17 cellular contexts compared by ENCODE assay signal in genomic region chr1:152928671-152929070, GRCh38. TPM values are rescaled to one million over a fixed set of nuclear protein-coding genes. Genes with fewer than 3 reads are reported as not detected.
DNase-seq lines count a peak whose midpoint lies in the region; ATAC-seq, FAIRE-seq and TF ChIP-seq lines count a peak whose summit lies in the region.
"Had no signal": no experiment of that assay in that cellular context is flagged by ENCODE, and none has a peak within 500 bp of the region (broad histone marks: within the 10 kb centered on the region; RNA-seq: fewer than 3 reads in every experiment).

No MANE protein-coding gene starts in this region.

- intact Hi-C loops in HepG2 (cut with micrococcal nuclease; ENCODE audit: unreplicated experiment) (no loop called here), head of caudate nucleus (cut with DNase I) (no loop called here)

- in situ Hi-C loops in HepG2 (cut with HindIII; ENCODE audit: extremely low pct_ligation_motif_present, low pct_unique_long_range_greater_than_20kb), result loop anchor here (5.0 kb wide), 1 partner anchor 56 kb away; no protein-coding TSS in a partner anchor

- no peak overlapping the region for H3K4me2 ChIP-seq in HepG2 (ENCODE audit: low read depth, low read length)
- H3K4me2 ChIP-seq: BLaER1 treated with 17β-estradiol and CSF1 and Interleukin-3, amounts not matched to agents 10 nM and 100 nM had no signal

- no peak for FAIRE-seq in HepG2 (lab: Jason Lieb, UNC)
- FAIRE-seq: GM12892 had no signal

- TF ChIP-seq POLR2A in HepG2 (IDR thresholded peaks at IDR 0.05; ENCODE audit: insufficient read depth in 1 of 2, low read depth in 2 of 2, low read length in 2 of 2), result no peak

- no peak for TF ChIP-seq EP300 in HepG2 (IDR thresholded peaks at IDR 0.05; ENCODE audit: low read depth in 2 of 2, low read length in 2 of 2)
- TF ChIP-seq EP300 in HepG2 (CRISPR knock-in tag; IDR thresholded peaks at IDR 0.05; ENCODE audit: borderline replicate concordance), result no peak

- no peak overlapping the region for H3K9ac ChIP-seq in HepG2 (ENCODE audit: insufficient read depth, low read depth, low read length)
- H3K9ac ChIP-seq: BLaER1 treated with 17β-estradiol and CSF1 and Interleukin-3, amounts not matched to agents 10 nM and 100 nM had no signal

- TF ChIP-seq RAD21 in HepG2 (CRISPR knock-in tag; IDR thresholded peaks at IDR 0.05), result no peak

- H3K36me3 Mint-ChIP-seq in T-helper 17 cell (ENCODE audit: low read depth), result peaks cover 2% of the 10 kb centered on the region
- H3K36me3 Mint-ChIP-seq: CD4-positive, CD25-positive, alpha-beta regulatory T cell had no signal

- H3K27ac Mint-ChIP-seq in T-helper 17 cell, result no peak overlapping the region
- H3K27ac Mint-ChIP-seq: CD4-positive, CD25-positive, alpha-beta regulatory T cell; H9 had no signal

- no TSS peak for BruUV-seq in HepG2 (replicated peaks; lab: Mats Ljungman, UMichigan)

- ATAC-seq in HepG2 (peak; percentile 68), T-helper 17 cell (no peak)

- POLR2A ChIA-PET in HepG2 (lab: Yijun Ruan, JAX), result no interaction called here

- no peak overlapping the region for H3K27ac ChIP-seq in HepG2 (ENCODE audit: extremely low read length, insufficient read depth, low read length)
- H3K27ac ChIP-seq: 22Rv1; BLaER1 treated with 17β-estradiol and CSF1 and Interleukin-3, amounts not matched to agents 10 nM and 100 nM had no signal

- H3K27me3 Mint-ChIP-seq in T-helper 17 cell, result peaks cover 33% of the 10 kb centered on the region

- H4K20me1 ChIP-seq in HepG2 (ENCODE audit: insufficient read depth, low read length), result no peaks in the 10 kb centered on the region
- H4K20me1 ChIP-seq: BLaER1 treated with 17β-estradiol and CSF1 and Interleukin-3, amounts not matched to agents 10 nM and 100 nM had no signal

- H3K9me3 ChIP-seq in HepG2 (ENCODE audit: low read length) (no peaks in the 10 kb centered on the region), T-helper 17 cell (ENCODE audit: control insufficient read depth, low read length, poor library complexity, severe bottlenecking) (no peaks in the 10 kb centered on the region)

- DNase-seq in DMS53 (lab: John Stamatoyannopoulos, UW), result peak; percentile 26
- no peak for DNase-seq in DMS53 treated with DMSO at 0.1 percent for 48 hours (lab: John Stamatoyannopoulos, UW; ENCODE audit: unreplicated experiment)
- DNase-seq in epithelial cell of esophagus (ENCODE audit: low read depth), result peak; percentile 82
- DNase-seq in HepG2 (ENCODE audit: low spot score), result peak; percentile 36
- DNase-seq in T-helper 17 cell, result no peak
- DNase-seq in NK-92 treated with Interleukin-12 subunit alpha and Interleukin-12 subunit beta, amount 100 ng/mL, for 24 hours (lab: John Stamatoyannopoulos, UW), result no peak
- DNase-seq in head of caudate nucleus, result no peak
- DNase-seq: AML-193; CD4-positive, CD25-positive, alpha-beta regulatory T cell; DND-41; GDM1; GOT3; H9; IMR-90 had no signal

- no peaks in the 10 kb centered on the region for H3K27me3 ChIP-seq in HepG2 (ENCODE audit: control insufficient read depth in 1 of 2, insufficient read depth in 2 of 2, low read length in 2 of 2)
- H3K27me3 ChIP-seq: BLaER1 treated with 17β-estradiol and CSF1 and Interleukin-3, amounts not matched to agents 10 nM and 100 nM had no signal

- H3K4me3 Mint-ChIP-seq in T-helper 17 cell, result no peak overlapping the region
- H3K4me3 Mint-ChIP-seq: CD4-positive, CD25-positive, alpha-beta regulatory T cell; H9 had no signal

- TF ChIP-seq CTCF in epithelial cell of esophagus (IDR thresholded peaks at IDR 0.05; ENCODE audit: insufficient read depth, low read depth, low read length, missing control alignments) (no peak), HepG2 (CRISPR knock-in tag; IDR thresholded peaks at IDR 0.05) (no peak)

- H3K79me2 ChIP-seq in HepG2 (ENCODE audit: insufficient read depth, low read length), result no peaks in the 10 kb centered on the region

- no peak overlapping the region for H3K4me3 ChIP-seq in epithelial cell of esophagus (ENCODE audit: low read length)
- H3K4me3 ChIP-seq in HepG2 (replicated peaks in 1 of 3; ENCODE audit: insufficient read depth in 1 of 3, low read depth in 2 of 3, low read length in 3 of 3), result no peak overlapping the region
- H3K4me3 ChIP-seq: BLaER1 treated with 17β-estradiol and CSF1 and Interleukin-3, amounts not matched to agents 10 nM and 100 nM had no signal

- H2AFZ ChIP-seq in HepG2 (ENCODE audit: low read length), result no peak overlapping the region

- WGBS in HepG2 (ENCODE audit: low lambda C conversion rate), result 0% methylated on average over 3 of the region's 3 CpGs

- H3K4me1 Mint-ChIP-seq in T-helper 17 cell, result no peaks in the 10 kb centered on the region
- H3K4me1 Mint-ChIP-seq: CD4-positive, CD25-positive, alpha-beta regulatory T cell; H9 had no signal

- no peaks in the 10 kb centered on the region for H3K36me3 ChIP-seq in HepG2 (replicated peaks in 1 of 2; ENCODE audit: control insufficient read depth in 1 of 2, insufficient read depth in 2 of 2, low read length in 2 of 2)
- H3K36me3 ChIP-seq: BLaER1 treated with 17β-estradiol and CSF1 and Interleukin-3, amounts not matched to agents 10 nM and 100 nM had no signal

- CTCF ChIA-PET in HepG2 (lab: Yijun Ruan, JAX; ENCODE audit: low intra/inter-chr PET ratio, low total read pairs), result no interaction called here

- H3K4me1 ChIP-seq in HepG2 (ENCODE audit: insufficient read depth, low read length), result peaks cover 6% of the 10 kb centered on the region
- H3K4me1 ChIP-seq: BLaER1 treated with 17β-estradiol and CSF1 and Interleukin-3, amounts not matched to agents 10 nM and 100 nM had no signal

RNA-seq across cellular contexts. Expression of gene SPRR5, which starts 18.3 kb away (rescaled TPM):
- total RNA-seq in HepG2 (2016; rRNA removed; fragmentation: Illumina TruSeq; extraction: Trizol), result not detected in 2 replicates
- not detected in 2 replicates for total RNA-seq in HepG2 (2016; cell fraction: cytosol; rRNA removed; fragmentation: Illumina TruSeq; extraction: Trizol; ENCODE audit: low read depth)
- total RNA-seq in HepG2 (2016; cell fraction: insoluble cytoplasmic fraction; rRNA removed; fragmentation: Illumina TruSeq; extraction: Trizol), result not detected in 2 replicates
- not detected in 2 replicates for total RNA-seq in HepG2 (2016; cell fraction: membrane; rRNA removed; fragmentation: Illumina TruSeq; extraction: Trizol)
- not detected in 2 replicates for total RNA-seq in HepG2 (2016; cell fraction: nucleus; rRNA removed; fragmentation: Illumina TruSeq; extraction: Trizol)
- polyA plus RNA-seq in HepG2 (2011; rRNA removed), result not detected in 2 replicates
- not detected in 2 replicates for polyA plus RNA-seq in HepG2 (2011; cell fraction: cytosol; rRNA removed)
- polyA plus RNA-seq in HepG2 (2011; cell fraction: nucleus; rRNA removed), result not detected in 2 replicates
- polyA plus RNA-seq in HepG2 (2012), result not detected in 2 replicates
- not detected in 2 replicates for polyA plus RNA-seq in HepG2 (2016; cell fraction: cytosol; fragmentation: Illumina TruSeq; extraction: Trizol; ENCODE audit: low read depth)
- polyA plus RNA-seq in HepG2 (2016; cell fraction: insoluble cytoplasmic fraction; fragmentation: Illumina TruSeq; extraction: Trizol; ENCODE audit: low read depth), result not detected in 2 replicates
- not detected in 2 replicates for polyA plus RNA-seq in HepG2 (2016; cell fraction: membrane; fragmentation: Illumina TruSeq; extraction: Trizol; ENCODE audit: low read depth)
- not detected in 2 replicates for polyA plus RNA-seq in HepG2 (2016; cell fraction: nucleus; fragmentation: Illumina TruSeq; extraction: Trizol; ENCODE audit: insufficient read depth, low read depth)
- not detected in 2 replicates for polyA minus RNA-seq in HepG2 (2011; rRNA and poly(A)+ RNA removed; ENCODE audit: low replicate concordance)
- polyA minus RNA-seq in HepG2 (2011; cell fraction: cytosol; rRNA and poly(A)+ RNA removed), result not detected in 2 replicates
- not detected in 2 replicates for polyA minus RNA-seq in HepG2 (2011; cell fraction: nucleus; rRNA and poly(A)+ RNA removed)
- total RNA-seq in T-helper 17 cell, result not detected
- total RNA-seq: CD4-positive, CD25-positive, alpha-beta regulatory T cell; H9; IMR-90 had no signal
- polyA plus RNA-seq: CD4-positive, CD25-positive, alpha-beta regulatory T cell; IMR-90 had no signal

RNA-seq across cellular contexts. Expression of gene IVL, which starts 20.3 kb away (rescaled TPM):
- total RNA-seq in HepG2 (2016; rRNA removed; fragmentation: Illumina TruSeq; extraction: Trizol) (not detected in 2 replicates), T-helper 17 cell (not detected)
- total RNA-seq in HepG2 (2016; cell fraction: cytosol; rRNA removed; fragmentation: Illumina TruSeq; extraction: Trizol; ENCODE audit: low read depth), result not detected in 2 replicates
- not detected in 2 replicates for total RNA-seq in HepG2 (2016; cell fraction: insoluble cytoplasmic fraction; rRNA removed; fragmentation: Illumina TruSeq; extraction: Trizol)
- total RNA-seq in HepG2 (2016; cell fraction: membrane; rRNA removed; fragmentation: Illumina TruSeq; extraction: Trizol), result not detected in 2 replicates
- total RNA-seq in HepG2 (2016; cell fraction: nucleus; rRNA removed; fragmentation: Illumina TruSeq; extraction: Trizol), result not detected in 2 replicates
- polyA plus RNA-seq in HepG2 (2011; rRNA removed), result not detected in 2 replicates
- not detected in 2 replicates for polyA plus RNA-seq in HepG2 (2011; cell fraction: cytosol; rRNA removed)
- polyA plus RNA-seq in HepG2 (2011; cell fraction: nucleus; rRNA removed), result not detected in 2 replicates
- polyA plus RNA-seq in HepG2 (2012), result not detected in 2 replicates
- not detected in 2 replicates for polyA plus RNA-seq in HepG2 (2016; cell fraction: cytosol; fragmentation: Illumina TruSeq; extraction: Trizol; ENCODE audit: low read depth)
- polyA plus RNA-seq in HepG2 (2016; cell fraction: insoluble cytoplasmic fraction; fragmentation: Illumina TruSeq; extraction: Trizol; ENCODE audit: low read depth), result not detected in 2 replicates
- polyA plus RNA-seq in HepG2 (2016; cell fraction: membrane; fragmentation: Illumina TruSeq; extraction: Trizol; ENCODE audit: low read depth), result not detected in 2 replicates
- not detected in 2 replicates for polyA plus RNA-seq in HepG2 (2016; cell fraction: nucleus; fragmentation: Illumina TruSeq; extraction: Trizol; ENCODE audit: insufficient read depth, low read depth)
- polyA minus RNA-seq in HepG2 (2011; rRNA and poly(A)+ RNA removed; ENCODE audit: low replicate concordance), result not detected in 2 replicates
- polyA minus RNA-seq in HepG2 (2011; cell fraction: cytosol; rRNA and poly(A)+ RNA removed), result not detected in 2 replicates
- polyA minus RNA-seq in HepG2 (2011; cell fraction: nucleus; rRNA and poly(A)+ RNA removed), result not detected in 2 replicates
- total RNA-seq: CD4-positive, CD25-positive, alpha-beta regulatory T cell; H9; IMR-90 had no signal
- polyA plus RNA-seq: CD4-positive, CD25-positive, alpha-beta regulatory T cell; IMR-90 had no signal

RNA-seq across cellular contexts. Expression of gene SPRR4, which starts 41.8 kb away (rescaled TPM):
- total RNA-seq in HepG2 (2016; rRNA removed; fragmentation: Illumina TruSeq; extraction: Trizol), result not detected in 2 replicates
- total RNA-seq in HepG2 (2016; cell fraction: cytosol; rRNA removed; fragmentation: Illumina TruSeq; extraction: Trizol; ENCODE audit: low read depth), result not detected in 2 replicates
- not detected in 2 replicates for total RNA-seq in HepG2 (2016; cell fraction: insoluble cytoplasmic fraction; rRNA removed; fragmentation: Illumina TruSeq; extraction: Trizol)
- not detected in 2 replicates for total RNA-seq in HepG2 (2016; cell fraction: membrane; rRNA removed; fragmentation: Illumina TruSeq; extraction: Trizol)
- not detected in 2 replicates for total RNA-seq in HepG2 (2016; cell fraction: nucleus; rRNA removed; fragmentation: Illumina TruSeq; extraction: Trizol)
- polyA plus RNA-seq in HepG2 (2011; rRNA removed), result not detected in 2 replicates
- not detected in 2 replicates for polyA plus RNA-seq in HepG2 (2011; cell fraction: cytosol; rRNA removed)
- polyA plus RNA-seq in HepG2 (2011; cell fraction: nucleus; rRNA removed), result not detected in 2 replicates
- polyA plus RNA-seq in HepG2 (2012), result not detected in 2 replicates
- polyA plus RNA-seq in HepG2 (2016; cell fraction: cytosol; fragmentation: Illumina TruSeq; extraction: Trizol; ENCODE audit: low read depth), result not detected in 2 replicates
- not detected in 2 replicates for polyA plus RNA-seq in HepG2 (2016; cell fraction: insoluble cytoplasmic fraction; fragmentation: Illumina TruSeq; extraction: Trizol; ENCODE audit: low read depth)
- polyA plus RNA-seq in HepG2 (2016; cell fraction: membrane; fragmentation: Illumina TruSeq; extraction: Trizol; ENCODE audit: low read depth), result not detected in 2 replicates
- not detected in 2 replicates for polyA plus RNA-seq in HepG2 (2016; cell fraction: nucleus; fragmentation: Illumina TruSeq; extraction: Trizol; ENCODE audit: insufficient read depth, low read depth)
- not detected in 2 replicates for polyA minus RNA-seq in HepG2 (2011; rRNA and poly(A)+ RNA removed; ENCODE audit: low replicate concordance)
- not detected in 2 replicates for polyA minus RNA-seq in HepG2 (2011; cell fraction: cytosol; rRNA and poly(A)+ RNA removed)
- polyA minus RNA-seq in HepG2 (2011; cell fraction: nucleus; rRNA and poly(A)+ RNA removed), result not detected in 2 replicates
- total RNA-seq in T-helper 17 cell, result not detected
- total RNA-seq: CD4-positive, CD25-positive, alpha-beta regulatory T cell; H9; IMR-90 had no signal
- polyA plus RNA-seq: CD4-positive, CD25-positive, alpha-beta regulatory T cell; IMR-90 had no signal

RNA-seq across cellular contexts. Expression of gene SMCP, which starts 50.5 kb away (rescaled TPM):
- total RNA-seq in HepG2 (2016; rRNA removed; fragmentation: Illumina TruSeq; extraction: Trizol), result not detected in 2 replicates
- not detected in 2 replicates for total RNA-seq in HepG2 (2016; cell fraction: cytosol; rRNA removed; fragmentation: Illumina TruSeq; extraction: Trizol; ENCODE audit: low read depth)
- not detected in 2 replicates for total RNA-seq in HepG2 (2016; cell fraction: insoluble cytoplasmic fraction; rRNA removed; fragmentation: Illumina TruSeq; extraction: Trizol)
- total RNA-seq in HepG2 (2016; cell fraction: membrane; rRNA removed; fragmentation: Illumina TruSeq; extraction: Trizol), result not detected in 2 replicates
- not detected in 2 replicates for total RNA-seq in HepG2 (2016; cell fraction: nucleus; rRNA removed; fragmentation: Illumina TruSeq; extraction: Trizol)
- not detected in 2 replicates for polyA plus RNA-seq in HepG2 (2011; rRNA removed)
- not detected in 2 replicates for polyA plus RNA-seq in HepG2 (2011; cell fraction: cytosol; rRNA removed)
- not detected in 2 replicates for polyA plus RNA-seq in HepG2 (2011; cell fraction: nucleus; rRNA removed)
- not detected in 2 replicates for polyA plus RNA-seq in HepG2 (2012)
- polyA plus RNA-seq in HepG2 (2016; cell fraction: cytosol; fragmentation: Illumina TruSeq; extraction: Trizol; ENCODE audit: low read depth), result not detected in 2 replicates
- polyA plus RNA-seq in HepG2 (2016; cell fraction: insoluble cytoplasmic fraction; fragmentation: Illumina TruSeq; extraction: Trizol; ENCODE audit: low read depth), result not detected in 2 replicates
- not detected in 2 replicates for polyA plus RNA-seq in HepG2 (2016; cell fraction: membrane; fragmentation: Illumina TruSeq; extraction: Trizol; ENCODE audit: low read depth)
- polyA plus RNA-seq in HepG2 (2016; cell fraction: nucleus; fragmentation: Illumina TruSeq; extraction: Trizol; ENCODE audit: insufficient read depth, low read depth), result not detected in 2 replicates
- not detected in 2 replicates for polyA minus RNA-seq in HepG2 (2011; rRNA and poly(A)+ RNA removed; ENCODE audit: low replicate concordance)
- polyA minus RNA-seq in HepG2 (2011; cell fraction: cytosol; rRNA and poly(A)+ RNA removed), result not detected in 2 replicates
- not detected in 2 replicates for polyA minus RNA-seq in HepG2 (2011; cell fraction: nucleus; rRNA and poly(A)+ RNA removed)
- total RNA-seq in T-helper 17 cell, result not detected
- total RNA-seq: CD4-positive, CD25-positive, alpha-beta regulatory T cell; H9; IMR-90 had no signal
- polyA plus RNA-seq: CD4-positive, CD25-positive, alpha-beta regulatory T cell; IMR-90 had no signal

RNA-seq across cellular contexts. Expression of gene SPRR1A, which starts 55.2 kb away (rescaled TPM):
- total RNA-seq in HepG2 (2016; rRNA removed; fragmentation: Illumina TruSeq; extraction: Trizol) (not detected in 2 replicates), T-helper 17 cell (not detected)
- total RNA-seq in HepG2 (2016; cell fraction: cytosol; rRNA removed; fragmentation: Illumina TruSeq; extraction: Trizol; ENCODE audit: low read depth), result not detected in 2 replicates
- not detected in 2 replicates for total RNA-seq in HepG2 (2016; cell fraction: insoluble cytoplasmic fraction; rRNA removed; fragmentation: Illumina TruSeq; extraction: Trizol)
- total RNA-seq in HepG2 (2016; cell fraction: membrane; rRNA removed; fragmentation: Illumina TruSeq; extraction: Trizol), result not detected in 2 replicates
- not detected in 2 replicates for total RNA-seq in HepG2 (2016; cell fraction: nucleus; rRNA removed; fragmentation: Illumina TruSeq; extraction: Trizol)
- not detected in 2 replicates for polyA plus RNA-seq in HepG2 (2011; rRNA removed)
- polyA plus RNA-seq in HepG2 (2011; cell fraction: cytosol; rRNA removed), result not detected in 2 replicates
- polyA plus RNA-seq in HepG2 (2011; cell fraction: nucleus; rRNA removed), result not detected in 2 replicates
- not detected in 2 replicates for polyA plus RNA-seq in HepG2 (2012)
- not detected in 2 replicates for polyA plus RNA-seq in HepG2 (2016; cell fraction: cytosol; fragmentation: Illumina TruSeq; extraction: Trizol; ENCODE audit: low read depth)
- polyA plus RNA-seq in HepG2 (2016; cell fraction: insoluble cytoplasmic fraction; fragmentation: Illumina TruSeq; extraction: Trizol; ENCODE audit: low read depth), result not detected in 2 replicates
- not detected in 2 replicates for polyA plus RNA-seq in HepG2 (2016; cell fraction: membrane; fragmentation: Illumina TruSeq; extraction: Trizol; ENCODE audit: low read depth)
- not detected in 2 replicates for polyA plus RNA-seq in HepG2 (2016; cell fraction: nucleus; fragmentation: Illumina TruSeq; extraction: Trizol; ENCODE audit: insufficient read depth, low read depth)
- not detected in 2 replicates for polyA minus RNA-seq in HepG2 (2011; rRNA and poly(A)+ RNA removed; ENCODE audit: low replicate concordance)
- polyA minus RNA-seq in HepG2 (2011; cell fraction: cytosol; rRNA and poly(A)+ RNA removed), result not detected in 2 replicates
- polyA minus RNA-seq in HepG2 (2011; cell fraction: nucleus; rRNA and poly(A)+ RNA removed), result not detected in 2 replicates
- total RNA-seq: CD4-positive, CD25-positive, alpha-beta regulatory T cell; H9; IMR-90 had no signal
- polyA plus RNA-seq: CD4-positive, CD25-positive, alpha-beta regulatory T cell; IMR-90 had no signal

Comparison
In these comparisons a context has a peak if more than half of its experiments do, and no peak if none do; other contexts are left out.
1. DNase-seq: peak in DMS53 (single experiment), epithelial cell of esophagus (single experiment) and HepG2 (single experiment); none in DMS53 treated with DMSO at 0.1 percent for 48 hours (single experiment), T-helper 17 cell (0 of 3), NK-92 treated with Interleukin-12 subunit alpha and Interleukin-12 subunit beta, amount 100 ng/mL, for 24 hours (single experiment) and head of caudate nucleus (0 of 42).